Comparison of ENCODE assay signal across 17 cellular contexts in the genomic region with DNA sequence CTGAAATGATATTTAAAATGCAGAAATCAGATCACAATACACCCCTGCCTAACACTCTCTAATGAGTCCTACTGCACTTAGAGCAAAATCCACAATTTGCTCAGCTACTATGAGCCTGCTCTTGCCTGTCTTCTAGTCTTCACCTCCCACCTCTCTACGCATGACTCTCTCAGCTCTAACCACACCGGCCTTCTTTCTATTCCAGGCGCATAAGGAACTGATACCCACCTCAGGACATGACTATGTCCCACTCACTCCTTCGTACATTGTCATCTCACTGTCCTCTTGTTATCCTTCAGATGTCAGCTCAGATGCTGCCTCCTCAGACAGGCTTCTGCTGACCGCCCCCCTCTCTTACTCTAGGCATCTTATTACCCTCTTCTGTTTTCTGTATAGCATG.
DNase-seq lines count a peak whose midpoint lies in the region; ATAC-seq and TF ChIP-seq lines count a peak whose summit lies in the region.
"Had no signal": no experiment of that assay in that cellular context is flagged by ENCODE, and none has a peak within 500 bp of the region (broad histone marks: within the 10 kb centered on the region; RNA-seq: fewer than 3 reads in every experiment).

No MANE protein-coding gene starts in this region.

- peaks cover 3% of the 10 kb centered on the region for H3K27me3 Mint-ChIP-seq in glutamatergic neuron (ENCODE audit: unreplicated experiment)
- H3K27me3 Mint-ChIP-seq: central memory CD8-positive, alpha-beta T cell had no signal

- H3K27ac Mint-ChIP-seq in glutamatergic neuron (ENCODE audit: unreplicated experiment) = no peak overlapping the region

- peak; percentile 99 for ATAC-seq in GM18498 (IDR thresholded peaks at IDR 0.05; ENCODE audit: unreplicated experiment)
- ATAC-seq in GM19438 (IDR thresholded peaks at IDR 0.05; ENCODE audit: low read depth, unreplicated experiment) = peak; percentile 97
- peak; percentile 98 for ATAC-seq in HG02763 (IDR thresholded peaks at IDR 0.05; ENCODE audit: unreplicated experiment)
- ATAC-seq in HG03520 (IDR thresholded peaks at IDR 0.05; ENCODE audit: unreplicated experiment) = peak; percentile 99

- H3K9me3 ChIP-seq in suprapubic skin = no peaks in the 10 kb centered on the region
- H3K9me3 ChIP-seq: uterus had no signal

- no peak overlapping the region for H3K4me3 ChIP-seq in suprapubic skin
- H3K4me3 ChIP-seq: lung, uterus had no signal

- no peak overlapping the region for H3K4me3 Mint-ChIP-seq in glutamatergic neuron (ENCODE audit: unreplicated experiment)
- H3K4me3 Mint-ChIP-seq: central memory CD8-positive, alpha-beta T cell had no signal

- H3K9me3 Mint-ChIP-seq in glutamatergic neuron (ENCODE audit: unreplicated experiment) = no peaks in the 10 kb centered on the region

- DNase-seq in KBM-7 (no peak), anterior cingulate cortex (lab: John Stamatoyannopoulos, UW) (no peak), glutamatergic neuron (no peak), suprapubic skin (ENCODE audit: low spot score in 2 of 2) (no peak)
- DNase-seq: activated CD4-positive, alpha-beta T cell treated with anti-CD3 and anti-CD28 coated beads for 4 hours; activated gamma-delta T cell treated with Interleukin-2 at 50 U/mL for 16 hours; erythroblast; GOT3; NCI-H1694 treated with DMSO at 0.1 percent for 48 hours; stimulated activated CD4-positive, alpha-beta T cell treated with anti-CD3 and anti-CD28 coated beads, Interleukin-12 subunit alpha, Interleukin-12 subunit beta, amount 100 ng/mL, for 4 hours; uterus had no signal

- no peaks in the 10 kb centered on the region for H3K36me3 Mint-ChIP-seq in glutamatergic neuron (ENCODE audit: unreplicated experiment)

- TF ChIP-seq CTCF in glutamatergic neuron (IDR thresholded peaks at IDR 0.05; ENCODE audit: partially characterized antibody, unreplicated experiment) = no peak
- no peak for TF ChIP-seq CTCF in suprapubic skin (IDR thresholded peaks at IDR 0.05)

- peaks cover 7% of the 10 kb centered on the region for H3K4me1 ChIP-seq in suprapubic skin
- H3K4me1 ChIP-seq: uterus had no signal

- H3K27me3 ChIP-seq in suprapubic skin = no peaks in the 10 kb centered on the region
- H3K27me3 ChIP-seq: uterus had no signal

- no peaks in the 10 kb centered on the region for H3K4me1 Mint-ChIP-seq in glutamatergic neuron (ENCODE audit: low read depth, unreplicated experiment)
- H3K4me1 Mint-ChIP-seq: central memory CD8-positive, alpha-beta T cell had no signal

- whole genome bisulfite sequencing in suprapubic skin = 96% methylated on average over 5 of the region's 5 CpGs

- in situ Hi-C loops in KBM-7 (cut with MboI; ENCODE audit: low pct_unique_long_range_greater_than_20kb, low sequenced_read_pairs) = no loop called here

- no peak for TF ChIP-seq EP300 in suprapubic skin (IDR thresholded peaks at IDR 0.05)

- no peak overlapping the region for H3K27ac ChIP-seq in suprapubic skin
- H3K27ac ChIP-seq: uterus had no signal

- TF ChIP-seq POLR2A in suprapubic skin (IDR thresholded peaks at IDR 0.05) = no peak

- no peaks in the 10 kb centered on the region for H3K36me3 ChIP-seq in suprapubic skin
- H3K36me3 ChIP-seq: uterus had no signal
